Comparison of ENCODE assay signal across 10 cellular contexts in genomic region chr10:67650558-67650957, GRCh38. TPM values are rescaled to one million over a fixed set of nuclear protein-coding genes. Genes with fewer than 3 reads are reported as not detected.
"Had no signal": no experiment of that assay in that cellular context is flagged by ENCODE, and none has a peak within 500 bp of the region (broad histone marks: within the 10 kb centered on the region; RNA-seq: fewer than 3 reads in every experiment).

No MANE protein-coding gene starts in this region.

- H3K27ac ChIP-seq: GM23248 had no signal

- H3K4me3 ChIP-seq: GM23248, GM23338, HAP-1 had no signal

- H3K36me3 ChIP-seq: HAP-1 had no signal

- DNase-seq: GM23248, GOT3, H7, H9, HCEC 1CT, HFFc6 had no signal

- H3K9me3 ChIP-seq: HAP-1 had no signal

- H3K4me1 ChIP-seq: HAP-1 had no signal

- ATAC-seq: GM23338, HCT116 had no signal

RNA-seq across cellular contexts. Expression of gene CTNNA3, which starts 45.4 kb away (rescaled TPM):
- total RNA-seq: GM23248, H4, HFFc6 had no signal
- polyA plus RNA-seq: GM23248 had no signal
